In genomic region chr3:13651057-13651400, GRCh38 we compare ENCODE assay signal across 1 cellular context.
TF ChIP-seq lines count a peak whose summit lies in the region.

No MANE protein-coding gene starts in this region.

TF ChIP-seq in HepG2, 621 proteins besides CTCF, POLR2A, EP300 and RAD21:
- TF ChIP-seq, protein P1, sequence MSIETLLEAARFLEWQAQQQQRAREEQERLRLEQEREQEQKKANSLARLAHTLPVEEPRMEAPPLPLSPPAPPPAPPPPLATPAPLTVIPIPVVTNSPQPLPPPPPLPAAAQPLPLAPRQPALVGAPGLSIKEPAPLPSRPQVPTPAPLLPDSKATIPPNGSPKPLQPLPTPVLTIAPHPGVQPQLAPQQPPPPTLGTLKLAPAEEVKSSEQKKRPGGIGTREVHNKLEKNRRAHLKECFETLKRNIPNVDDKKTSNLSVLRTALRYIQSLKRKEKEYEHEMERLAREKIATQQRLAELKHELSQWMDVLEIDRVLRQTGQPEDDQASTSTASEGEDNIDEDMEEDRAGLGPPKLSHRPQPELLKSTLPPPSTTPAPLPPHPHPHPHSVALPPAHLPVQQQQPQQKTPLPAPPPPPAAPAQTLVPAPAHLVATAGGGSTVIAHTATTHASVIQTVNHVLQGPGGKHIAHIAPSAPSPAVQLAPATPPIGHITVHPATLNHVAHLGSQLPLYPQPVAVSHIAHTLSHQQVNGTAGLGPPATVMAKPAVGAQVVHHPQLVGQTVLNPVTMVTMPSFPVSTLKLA (IDR thresholded peaks at IDR 0.05), result peak; percentile 84
- TF ChIP-seq ATF7 (IDR thresholded peaks at IDR 0.05), result no peak
- TF ChIP-seq ATF7 (CRISPR knock-in tag; IDR thresholded peaks at IDR 0.05), result no peak
